In genomic region chr21:16928439-16928838, GRCh38 we compare ENCODE assay signal across 7 cellular contexts.
"Had no signal": no experiment of that assay in that cellular context is flagged by ENCODE, and none has a peak within 500 bp of the region (broad histone marks: within the 10 kb centered on the region; RNA-seq: fewer than 3 reads in every experiment).

No MANE protein-coding gene starts in this region.

- H3K4me3 ChIP-seq: K562 had no signal

- H3K36me3 Mint-ChIP-seq: IgD-negative memory B cell had no signal

- H3K27me3 Mint-ChIP-seq: IgD-negative memory B cell had no signal

- FAIRE-seq: HepG2, HTR-8/SVneo, K562 had no signal

- DNase-seq: IMR-90, KBM-7 had no signal

- ATAC-seq: HepG2, K562 had no signal

- H3K27ac ChIP-seq: HL-60 had no signal

- H3K4me3 Mint-ChIP-seq: IgD-negative memory B cell had no signal
